ENCODE assay signal across 18 cellular contexts in genomic region chr5:17912794-17913193, GRCh38.
DNase-seq lines count a peak whose midpoint lies in the region; ATAC-seq, FAIRE-seq and TF ChIP-seq lines count a peak whose summit lies in the region.
"Had no signal": no experiment of that assay in that cellular context is flagged by ENCODE, and none has a peak within 500 bp of the region (broad histone marks: within the 10 kb centered on the region; RNA-seq: fewer than 3 reads in every experiment).

No MANE protein-coding gene starts in this region.

- H4K20me1 ChIP-seq in GM12878 (ENCODE audit: control insufficient read depth, insufficient read depth) = no peaks in the 10 kb centered on the region

- H3K4me3 ChIP-seq in GM12878 = no peak overlapping the region
- H3K4me3 ChIP-seq: PC-9, SJCRH30 had no signal

- no TSS peak for BruUV-seq in GM12878 (replicated peaks; lab: Mats Ljungman, UMichigan)

- H3K4me2 ChIP-seq in GM12878 (ENCODE audit: control insufficient read depth, insufficient read depth) = no peak overlapping the region
- H3K4me2 ChIP-seq: PC-9 had no signal

- no peak for FAIRE-seq in GM12878 (lab: Jason Lieb, UNC)

- H3K36me3 ChIP-seq in GM12878 (ENCODE audit: control insufficient read depth in 2 of 2, insufficient read depth in 2 of 2, low read length in 1 of 2) = no peaks in the 10 kb centered on the region
- H3K36me3 ChIP-seq: SJCRH30 had no signal

- no peak overlapping the region for H3K9ac ChIP-seq in GM12878 (ENCODE audit: control insufficient read depth, insufficient read depth, low read length)

- DNase-seq in GM12878 (ENCODE audit: low read depth, low spot score) (no peak), COR-L47 (lab: John Stamatoyannopoulos, UW) (no peak), AG20443 (ENCODE audit: low spot score) (no peak), left lobe of liver (ENCODE audit: low spot score) (no peak)
- DNase-seq: ACHN; CD4-positive, alpha-beta memory T cell; H9; NCI-H1930; NCI-H2171 treated with DMSO at 0.1 percent for 48 hours; NCI-H446 treated with DMSO at 0.1 percent for 48 hours; NCI-H748 treated with DMSO at 0.1 percent for 48 hours; PC-9; SJCRH30; T-helper 17 cell had no signal

- ATAC-seq in GM19397 (IDR thresholded peaks at IDR 0.05; ENCODE audit: unreplicated experiment) = peak; percentile 43
- peak; percentile 67 for ATAC-seq in HG02571 (IDR thresholded peaks at IDR 0.05; ENCODE audit: unreplicated experiment)
- peak; percentile 65 for ATAC-seq in HG03066 (IDR thresholded peaks at IDR 0.05; ENCODE audit: low read depth, unreplicated experiment)
- peak; percentile 38 for ATAC-seq in GM12878
- ATAC-seq in left lobe of liver = no peak
- no peak for ATAC-seq in HG02642 (IDR thresholded peaks at IDR 0.05; ENCODE audit: poor library complexity, unreplicated experiment)
- ATAC-seq: T-helper 17 cell had no signal

- TF ChIP-seq RAD21 in GM12878 (IDR thresholded peaks at IDR 0.05; ENCODE audit: insufficient read depth, low read depth, low read length) = no peak

- POLR2A ChIA-PET in GM12878 (lab: Charles Lee) = no interaction called here

- 15% methylated on average over 3 of the region's 3 CpGs for WGBS in GM12878 (ENCODE audit: insufficient coverage, insufficient replicate concordance, low lambda C conversion rate, missing lambda C conversion rate)

- TF ChIP-seq EP300 in GM12878 (IDR thresholded peaks at IDR 0.05; ENCODE audit: borderline replicate concordance in 1 of 2, control insufficient read depth in 1 of 2, low read depth in 2 of 2, low read length in 2 of 2) = no peak

- in situ Hi-C loops in GM12878 (cut with MboI) = no loop called here

- SMC1A ChIA-PET in GM12878 (lab: Charles Lee; ENCODE audit: uncharacterized antibody, unreplicated experiment) = interaction anchor here (0.6 to 1.5 kb wide), 2 partner anchors 15 to 1082 kb away, joined by 3 to 6 read pairs; no protein-coding TSS in a partner anchor

- no peak overlapping the region for H3K27ac ChIP-seq in GM12878 (ENCODE audit: control insufficient read depth, insufficient read depth)
- H3K27ac ChIP-seq: PC-9, SJCRH30 had no signal

- no peaks in the 10 kb centered on the region for H3K9me3 ChIP-seq in GM12878 (replicated peaks; ENCODE audit: control insufficient read depth, insufficient read depth, low read length)
- H3K9me3 ChIP-seq: SJCRH30 had no signal

- RAD21 ChIA-PET in GM12878 (lab: Charles Lee; ENCODE audit: unreplicated experiment) = no interaction called here

- no peaks in the 10 kb centered on the region for H3K27me3 ChIP-seq in GM12878 (replicated peaks in 1 of 2; ENCODE audit: control insufficient read depth in 2 of 2, insufficient read depth in 2 of 2, low read length in 1 of 2)
- H3K27me3 ChIP-seq: SJCRH30 had no signal

- no peak overlapping the region for H2AFZ ChIP-seq in GM12878 (ENCODE audit: control insufficient read depth, low read depth, low read length)
- H2AFZ ChIP-seq: PC-9 had no signal

- intact Hi-C loops in GM12878 (cut with micrococcal nuclease; ENCODE audit: unreplicated experiment) = loop anchor here (10.0 kb wide), 1 partner anchor 698 kb away; the partner anchor contains the start of gene BASP1

- TF ChIP-seq CTCF in GM12878 (IDR thresholded peaks at IDR 0.05 in 2 of 3, conservative IDR thresholded peaks at IDR 0.05 in 1 of 3; ENCODE audit: control insufficient read depth in 2 of 3, extremely low read depth in 1 of 3, insufficient read depth in 1 of 3, low read depth in 3 of 3, low read length in 3 of 3) = no peak

- no peaks in the 10 kb centered on the region for H3K4me1 ChIP-seq in GM12878 (ENCODE audit: control insufficient read depth, insufficient read depth, low read length)
- H3K4me1 ChIP-seq: SJCRH30 had no signal

- CTCF ChIA-PET in GM12878 (lab: Yijun Ruan, JAX) = no interaction called here

- TF ChIP-seq POLR2A in GM12878 (IDR thresholded peaks at IDR 0.05; ENCODE audit: low read depth, low read length) = no peak

- no peaks in the 10 kb centered on the region for H3K79me2 ChIP-seq in GM12878 (ENCODE audit: control insufficient read depth, insufficient read depth, low read length)

TF ChIP-seq in GM12878, 131 proteins besides CTCF, POLR2A, EP300 and RAD21:
- no peak for TF ChIP-seq NRF1 (conservative IDR thresholded peaks at IDR 0.05; ENCODE audit: low read depth, low read length)

Comparison
In these comparisons a context has a peak if more than half of its experiments do, and no peak if none do; other contexts are left out.
1. ATAC-seq: peak in GM19397 (single experiment), HG02571 (single experiment), HG03066 (single experiment) and GM12878 (single experiment); none in left lobe of liver (single experiment) and HG02642 (single experiment).